In genomic region chr6:43269273-43270007, GRCh38 we compare ENCODE assay signal across 8 cellular contexts. TPM values are rescaled to one million over a fixed set of nuclear protein-coding genes. Genes with fewer than 3 reads are reported as not detected.
DNase-seq lines count a peak whose midpoint lies in the region; ATAC-seq, FAIRE-seq and TF ChIP-seq lines count a peak whose summit lies in the region.

No MANE protein-coding gene starts in this region.

- no peaks in the 10 kb centered on the region for H3K79me2 ChIP-seq in K562 (ENCODE audit: control insufficient read depth, insufficient read depth, low read length)

- H3K4me3 ChIP-seq in AG10803 (ENCODE audit: low read length), result peak overlapping the region; percentile 42
- no peak overlapping the region for H3K4me3 ChIP-seq in K562
- peak overlapping the region; percentile 46 to 88 (median 66) for H3K4me3 ChIP-seq in right lobe of liver
- peak overlapping the region; percentile 40 to 49 (median 43) for H3K4me3 ChIP-seq in stomach

- 0 out of 2 replicates have a peak, but pooled peaks cover 10% of the 10 kb centered on the region for H4K20me1 ChIP-seq in K562 (replicated peaks; ENCODE audit: control insufficient read depth, insufficient read depth, low read length)

- intact Hi-C loops in K562 (cut with micrococcal nuclease) (loop anchor here (10.0 kb wide), 2 partner anchors 365 to 805 kb away; no protein-coding TSS in a partner anchor), right lobe of liver (cut with DNase I) (loop anchor here in 1 of 2 donors (10.0 kb wide), 1 partner anchor 85 kb away; no protein-coding TSS in a partner anchor), stomach (cut with DNase I; ENCODE audit: low total_unique reads) (loop anchor here (10.0 kb wide), 2 partner anchors 65 to 235 kb away; no protein-coding TSS in a partner anchor)

- H2AFZ ChIP-seq in K562 (ENCODE audit: low read depth, low read length), result peak overlapping the region; percentile 86

- TF ChIP-seq POLR2A in K562 (conservative IDR thresholded peaks at IDR 0.05) (no peak), right lobe of liver (IDR thresholded peaks at IDR 0.05) (peak; percentile 77), stomach (IDR thresholded peaks at IDR 0.05) (no peak)

- ATAC-seq in K562 (peak; percentile 63), right lobe of liver (peak; percentile 46 to 59 (median 58)), GM18517 (IDR thresholded peaks at IDR 0.05; ENCODE audit: unreplicated experiment) (no peak)

- no peak for TF ChIP-seq CTCF in AG10803 (conservative IDR thresholded peaks at IDR 0.05; ENCODE audit: low read length)
- no peak for TF ChIP-seq CTCF in K562 (IDR thresholded peaks at IDR 0.05 in 2 of 3, conservative IDR thresholded peaks at IDR 0.05 in 1 of 3; ENCODE audit: insufficient read depth in 2 of 3, low read depth in 1 of 3, low read length in 3 of 3)
- TF ChIP-seq CTCF in right lobe of liver (IDR thresholded peaks at IDR 0.05), result no peak
- no peak for TF ChIP-seq CTCF in stomach (IDR thresholded peaks at IDR 0.05)

- no TSS peak for BruUV-seq in K562 (replicated peaks; lab: Mats Ljungman, UMichigan)

- in situ Hi-C loops in K562 (cut with MboI), result loop anchor here (5.0 kb wide), 1 partner anchor 63 kb away; no protein-coding TSS in a partner anchor

- POLR2A ChIA-PET in K562 (lab: Yijun Ruan, JAX), result interaction anchor here (0.5 to 2.2 kb wide), 6 partner anchors 11 to 339 kb away, joined by 3 to 19 read pairs (median 4); partner anchors contain the start of gene SLC22A7

- H3K27me3 ChIP-seq in K562 (ENCODE audit: control insufficient read depth in 2 of 2, insufficient read depth in 2 of 2, low read length in 2 of 2) (peaks cover 5 to 26% of the 10 kb centered on the region in 2 experiments), right lobe of liver (no peaks in the 10 kb centered on the region), stomach (peaks cover 0 to 44% (median 8%) of the 10 kb centered on the region in 3 donors)

- WGBS in K562 (ENCODE audit: insufficient coverage, low coverage, missing lambda C conversion rate), result 19% methylated on average over 44 of the region's 44 CpGs
- whole genome bisulfite sequencing in right lobe of liver (ENCODE audit: insufficient coverage, low coverage, low lambda C conversion rate, missing lambda C conversion rate), result 5% methylated on average over 12 of the region's 44 CpGs
- WGBS in stomach, 5 donors, result 4 to 5% (median 4%) methylated on average over 29 to 44 of the region's 44 CpGs

- H3K36me3 ChIP-seq in K562 (ENCODE audit: control insufficient read depth, insufficient read depth, low read length) (no peaks in the 10 kb centered on the region), right lobe of liver (no peaks in the 10 kb centered on the region), stomach (no peaks in the 10 kb centered on the region)

- H3K4me1 ChIP-seq in K562 (replicated peaks in 1 of 2; ENCODE audit: control insufficient read depth in 2 of 2, insufficient read depth in 2 of 2, low read length in 2 of 2) (peaks cover 28 to 34% of the 10 kb centered on the region in 2 experiments), right lobe of liver (peaks cover 0 to 71% (median 25%) of the 10 kb centered on the region in 4 donors), stomach (peaks cover 21 to 34% (median 28%) of the 10 kb centered on the region in 4 donors)

- DNase-seq in AG10803 (ENCODE audit: low read depth), result no peak
- DNase-seq in RPMI8226, result peak; percentile 39
- DNase-seq in K562 (ENCODE audit: extremely low read depth in 1 of 4, low spot score in 3 of 4), result peak; percentile 66 to 92 (median 80)
- peak; percentile 87 to 94 (median 90) for DNase-seq in right lobe of liver
- peak; percentile 38 for DNase-seq in stomach
- no peak for DNase-seq in hypothalamus (lab: John Stamatoyannopoulos, UW)
- no peak for DNase-seq in GOT3 (lab: John Stamatoyannopoulos, UW)

- H3K9ac ChIP-seq in K562 (ENCODE audit: insufficient read depth in 1 of 2, low read depth in 2 of 2, low read length in 2 of 2), result peak overlapping the region in 1 of 2 experiments; percentile 71; a peak in 2 of 4 replicates

- no peaks in the 10 kb centered on the region for H3K9me1 ChIP-seq in K562 (ENCODE audit: control insufficient read depth, insufficient read depth, low read length)

- no peak for TF ChIP-seq EP300 in K562 (IDR thresholded peaks at IDR 0.05; ENCODE audit: low read length)
- TF ChIP-seq EP300 in stomach (IDR thresholded peaks at IDR 0.05), result no peak

- H3K4me2 ChIP-seq in K562 (ENCODE audit: insufficient read depth, low read length), result peak overlapping the region; percentile 51

- FAIRE-seq in K562 (lab: Jason Lieb, UNC), result no peak

- H3K9me3 ChIP-seq in K562 (replicated peaks; ENCODE audit: control insufficient read depth, insufficient read depth, low read depth, low read length) (no peaks in the 10 kb centered on the region), right lobe of liver (no peaks in the 10 kb centered on the region), stomach (no peaks in the 10 kb centered on the region)

- TF ChIP-seq RAD21 in K562 (CRISPR knock-in tag; conservative IDR thresholded peaks at IDR 0.05 in 1 of 2, IDR thresholded peaks at IDR 0.05 in 1 of 2), result no peak

- H3K27ac ChIP-seq in K562 (ENCODE audit: extremely low read depth, low read depth, low read length) (no peak overlapping the region), right lobe of liver (peak overlapping the region; percentile 62 to 80 (median 77)), stomach (peak overlapping the region in 4 of 5 donors; percentile 42 to 60 (median 50))

- CTCF ChIA-PET in K562 (lab: Yijun Ruan, JAX; ENCODE audit: low intra/inter-chr PET ratio), result no interaction called here

RNA-seq across cellular contexts. Expression of gene TTBK1, which starts 26.2 kb away (rescaled TPM):
- total RNA-seq in K562 (2011; cell fraction: chromatin; rRNA removed; ENCODE audit: low replicate concordance), result 0.07 TPM in 1 of 2 replicates, not detected in the other
- total RNA-seq in K562 (2011; cell fraction: nucleolus; rRNA removed), result under 0.01 TPM in 1 of 2 replicates, not detected in the other
- total RNA-seq in K562 (2011; cell fraction: nucleoplasm; rRNA removed), result 0.07 TPM in 1 of 2 replicates, not detected in the other
- total RNA-seq in K562 (2014; rRNA removed), result not detected in 2 replicates
- total RNA-seq in K562 (2014; rRNA removed; fragmentation: Illumina TruSeq; extraction: Trizol), result not detected in 2 replicates
- total RNA-seq in K562 (2015; rRNA removed; fragmentation: Illumina TruSeq; extraction: Trizol), result not detected in 2 replicates
- not detected in 2 replicates for total RNA-seq in K562 (2021)
- polyA plus RNA-seq in K562 (2011; rRNA removed), result not detected in 2 replicates
- not detected in 2 replicates for polyA plus RNA-seq in K562 (2011; cell fraction: cytosol; rRNA removed)
- not detected in 2 replicates for polyA plus RNA-seq in K562 (2011; cell fraction: nucleus; rRNA removed)
- polyA plus RNA-seq in K562 (2012), result 0.01 TPM in 1 of 2 replicates, not detected in the other
- polyA plus RNA-seq in K562 (2014; fragmentation: Illumina TruSeq; extraction: Trizol), result not detected in 2 replicates
- not detected for polyA plus RNA-seq in K562 (2014; fragmentation: Nextera tagmentation; extraction: Ambion mirVana)
- polyA plus RNA-seq in K562 (2014; rRNA removed), result not detected in 2 replicates
- polyA minus RNA-seq in K562 (2011; rRNA and poly(A)+ RNA removed), result not detected in 2 replicates
- polyA minus RNA-seq in K562 (2011; cell fraction: cytosol; rRNA and poly(A)+ RNA removed), result not detected in 2 replicates
- under 0.01 TPM in 1 of 2 replicates, not detected in the other for polyA minus RNA-seq in K562 (2011; cell fraction: nucleus; rRNA and poly(A)+ RNA removed)
- total RNA-seq in right lobe of liver, result 1 to 10 TPM in 2 of 6 experiments, under 1 TPM in 4; 0.83 to 1.6 (median 0.87) TPM
- total RNA-seq in stomach, result under 1 TPM in 2 of 5 donors, not detected in 3; 0.14 to 0.37 TPM
- polyA plus RNA-seq in stomach, result under 1 TPM; 0.05 to 0.15 (median 0.12) TPM

RNA-seq across cellular contexts. Expression of gene SLC22A7, which starts 28.6 kb away (rescaled TPM):
- total RNA-seq in K562 (2011; cell fraction: chromatin; rRNA removed; ENCODE audit: low replicate concordance), result not detected in 2 replicates
- total RNA-seq in K562 (2011; cell fraction: nucleolus; rRNA removed), result not detected in 2 replicates
- not detected in 2 replicates for total RNA-seq in K562 (2011; cell fraction: nucleoplasm; rRNA removed)
- total RNA-seq in K562 (2014; rRNA removed), result not detected in 2 replicates
- not detected in 2 replicates for total RNA-seq in K562 (2014; rRNA removed; fragmentation: Illumina TruSeq; extraction: Trizol)
- not detected in 2 replicates for total RNA-seq in K562 (2015; rRNA removed; fragmentation: Illumina TruSeq; extraction: Trizol)
- not detected in 2 replicates for total RNA-seq in K562 (2021)
- polyA plus RNA-seq in K562 (2011; rRNA removed), result not detected in 2 replicates
- polyA plus RNA-seq in K562 (2011; cell fraction: cytosol; rRNA removed), result not detected in 2 replicates
- not detected in 2 replicates for polyA plus RNA-seq in K562 (2011; cell fraction: nucleus; rRNA removed)
- polyA plus RNA-seq in K562 (2012), result not detected in 2 replicates
- polyA plus RNA-seq in K562 (2014; fragmentation: Illumina TruSeq; extraction: Trizol), result not detected in 2 replicates
- not detected for polyA plus RNA-seq in K562 (2014; fragmentation: Nextera tagmentation; extraction: Ambion mirVana)
- polyA plus RNA-seq in K562 (2014; rRNA removed), result not detected in 2 replicates
- not detected in 2 replicates for polyA minus RNA-seq in K562 (2011; rRNA and poly(A)+ RNA removed)
- not detected in 2 replicates for polyA minus RNA-seq in K562 (2011; cell fraction: cytosol; rRNA and poly(A)+ RNA removed)
- not detected in 2 replicates for polyA minus RNA-seq in K562 (2011; cell fraction: nucleus; rRNA and poly(A)+ RNA removed)
- 100 to 1,000 TPM; 145 to 348 (median 185) TPM for total RNA-seq in right lobe of liver
- total RNA-seq in stomach, result not detected
- polyA plus RNA-seq in stomach, result not detected

RNA-seq across cellular contexts. Expression of gene CRIP3, which starts 39.2 kb away (rescaled TPM):
- total RNA-seq in K562 (2011; cell fraction: chromatin; rRNA removed; ENCODE audit: low replicate concordance), result 6.4 and 11.3 TPM in 2 replicates
- 7.6 and 7.8 TPM in 2 replicates for total RNA-seq in K562 (2011; cell fraction: nucleolus; rRNA removed)
- 7.9 and 8.0 TPM in 2 replicates for total RNA-seq in K562 (2011; cell fraction: nucleoplasm; rRNA removed)
- 0.86 and 1.0 TPM in 2 replicates for total RNA-seq in K562 (2014; rRNA removed)
- 0.87 and 0.99 TPM in 2 replicates for total RNA-seq in K562 (2014; rRNA removed; fragmentation: Illumina TruSeq; extraction: Trizol)
- 0.36 TPM in 1 of 2 replicates, not detected in the other for total RNA-seq in K562 (2015; rRNA removed; fragmentation: Illumina TruSeq; extraction: Trizol)
- 0.82 and 0.89 TPM in 2 replicates for total RNA-seq in K562 (2021)
- polyA plus RNA-seq in K562 (2011; rRNA removed), result 1.2 and 2.7 TPM in 2 replicates
- polyA plus RNA-seq in K562 (2011; cell fraction: cytosol; rRNA removed), result 1.4 and 1.6 TPM in 2 replicates
- polyA plus RNA-seq in K562 (2011; cell fraction: nucleus; rRNA removed), result 9.4 and 9.7 TPM in 2 replicates
- polyA plus RNA-seq in K562 (2012), result 0.31 and 0.75 TPM in 2 replicates
- 0.86 and 2.1 TPM in 2 replicates for polyA plus RNA-seq in K562 (2014; fragmentation: Illumina TruSeq; extraction: Trizol)
- under 1 TPM; 0.72 to 0.99 TPM for polyA plus RNA-seq in K562 (2014; fragmentation: Nextera tagmentation; extraction: Ambion mirVana)
- polyA plus RNA-seq in K562 (2014; rRNA removed), result 1.3 and 3.6 TPM in 2 replicates
- 0.57 and 0.60 TPM in 2 replicates for polyA minus RNA-seq in K562 (2011; rRNA and poly(A)+ RNA removed)
- polyA minus RNA-seq in K562 (2011; cell fraction: cytosol; rRNA and poly(A)+ RNA removed), result not detected in 2 replicates
- polyA minus RNA-seq in K562 (2011; cell fraction: nucleus; rRNA and poly(A)+ RNA removed), result 2.0 and 3.6 TPM in 2 replicates
- total RNA-seq in right lobe of liver, result 1 to 10 TPM; 2.1 to 7.9 (median 5.2) TPM
- total RNA-seq in stomach, result under 1 TPM in 1 of 5 donors, not detected in 4; 0.92 TPM
- 1 to 10 TPM in 1 of 3 donors, under 1 TPM in 1, not detected in 1; 0.37 to 1.6 TPM for polyA plus RNA-seq in stomach

RNA-seq across cellular contexts. Expression of gene DNPH1, which starts 40.2 kb away (rescaled TPM):
- 41.0 and 115 TPM in 2 replicates for total RNA-seq in K562 (2011; cell fraction: chromatin; rRNA removed; ENCODE audit: low replicate concordance)
- total RNA-seq in K562 (2011; cell fraction: nucleolus; rRNA removed), result 111 and 120 TPM in 2 replicates
- 76.8 and 84.6 TPM in 2 replicates for total RNA-seq in K562 (2011; cell fraction: nucleoplasm; rRNA removed)
- total RNA-seq in K562 (2014; rRNA removed) (237 and 302 TPM in 2 replicates), K562 (2014; rRNA removed; fragmentation: Illumina TruSeq; extraction: Trizol) (25.7 and 32.4 TPM in 2 replicates), K562 (2015; rRNA removed; fragmentation: Illumina TruSeq; extraction: Trizol) (67.7 and 68.7 TPM in 2 replicates), K562 (2021) (127 and 140 TPM in 2 replicates), right lobe of liver (100 to 1,000 TPM in 2 of 6 experiments, 10 to 100 TPM in 4; 50.7 to 107 (median 62.4) TPM), stomach (100 to 1,000 TPM in 1 of 5 donors, 10 to 100 TPM in 3, not detected in 1; 42.9 to 136 (median 66.5) TPM)
- polyA plus RNA-seq in K562 (2011; rRNA removed) (136 and 161 TPM in 2 replicates), K562 (2014; fragmentation: Illumina TruSeq; extraction: Trizol) (48.8 and 72.3 TPM in 2 replicates), K562 (2014; fragmentation: Nextera tagmentation; extraction: Ambion mirVana) (10 to 100 TPM in 1 of 2 experiments, 1 to 10 TPM in 1; 7.3 to 13.9 TPM), K562 (2014; rRNA removed) (300 and 346 TPM in 2 replicates), stomach (100 to 1,000 TPM; 109 to 158 (median 113) TPM)
- 293 and 491 TPM in 2 replicates for polyA plus RNA-seq in K562 (2011; cell fraction: cytosol; rRNA removed)
- polyA plus RNA-seq in K562 (2011; cell fraction: nucleus; rRNA removed), result 149 and 187 TPM in 2 replicates
- polyA plus RNA-seq in K562 (2012), result 197 and 211 TPM in 2 replicates
- 23.2 and 30.5 TPM in 2 replicates for polyA minus RNA-seq in K562 (2011; rRNA and poly(A)+ RNA removed)
- polyA minus RNA-seq in K562 (2011; cell fraction: cytosol; rRNA and poly(A)+ RNA removed), result 26.2 and 27.7 TPM in 2 replicates
- polyA minus RNA-seq in K562 (2011; cell fraction: nucleus; rRNA and poly(A)+ RNA removed), result 26.3 and 34.4 TPM in 2 replicates

Comparison
In these comparisons a context has a peak if more than half of its experiments do, and no peak if none do; other contexts are left out.
1. DNase-seq: peak in RPMI8226 (single experiment), K562 (4 of 4), right lobe of liver (3 of 3) and stomach (single experiment); none in AG10803 (single experiment), hypothalamus (0 of 51) and GOT3 (single experiment).
2. RNA of gene SLC22A7, which starts 28.6 kb away (total RNA-seq): 145 to 348 TPM in right lobe of liver; not detected in K562 and not detected in stomach; every median in the first group is over 100 times any median in the second.